In genomic region chr14:61478971-61479473, GRCh38 we compare ENCODE assay signal across 7 cellular contexts.
A peak's percentile ranks its signal among the peaks of the same experiment; 100 is the strongest.
DNase-seq lines count a peak whose midpoint lies in the region; ATAC-seq and TF ChIP-seq lines count a peak whose summit lies in the region.

No MANE protein-coding gene starts in this region.

- H3K27me3 Mint-ChIP-seq in activated CD4-positive, alpha-beta T cell treated with anti-CD3 and anti-CD28 coated beads, Interleukin-2, amount 10 ng/mL, durations not matched to agents 7 days and 5 days = no peaks in the 10 kb centered on the region

- ATAC-seq in GM19324 (IDR thresholded peaks at IDR 0.05; ENCODE audit: low FRiP score, unreplicated experiment) = peak; percentile 50
- ATAC-seq in HG02938 (IDR thresholded peaks at IDR 0.05; ENCODE audit: unreplicated experiment) = peak; percentile 46

- POLR2A ChIA-PET in activated CD4-positive, alpha-beta T cell treated with anti-CD3 and anti-CD28 coated beads, Interleukin-2, amount 10 ng/mL, durations not matched to agents 7 days and 5 days (lab: Charles Lee) = no interaction called here

- no peaks in the 10 kb centered on the region for H3K27me3 ChIP-seq in neutrophil

- peaks cover 86% of the 10 kb centered on the region for H3K4me1 Mint-ChIP-seq in activated CD4-positive, alpha-beta T cell treated with anti-CD3 and anti-CD28 coated beads, Interleukin-2, amount 10 ng/mL, durations not matched to agents 7 days and 5 days

- H3K27ac Mint-ChIP-seq in activated CD4-positive, alpha-beta T cell treated with anti-CD3 and anti-CD28 coated beads, Interleukin-2, amount 10 ng/mL, durations not matched to agents 7 days and 5 days = peak overlapping the region; percentile 93

- peaks cover 75% of the 10 kb centered on the region for H3K36me3 Mint-ChIP-seq in activated CD4-positive, alpha-beta T cell treated with anti-CD3 and anti-CD28 coated beads, Interleukin-2, amount 10 ng/mL, durations not matched to agents 7 days and 5 days (ENCODE audit: low read depth)

- H3K4me1 ChIP-seq in neutrophil (ENCODE audit: control insufficient read depth in 1 of 2, insufficient read depth in 1 of 2, low read depth in 1 of 2, low read length in 1 of 2) = peaks cover 70 to 81% of the 10 kb centered on the region in 2 experiments

- no peaks in the 10 kb centered on the region for H3K36me3 ChIP-seq in neutrophil

- peak overlapping the region; percentile 50 to 55 for H3K4me3 ChIP-seq in neutrophil (ENCODE audit: low read depth in 1 of 2, low read length in 1 of 2)

- no peaks in the 10 kb centered on the region for H3K9me3 Mint-ChIP-seq in activated CD4-positive, alpha-beta T cell treated with anti-CD3 and anti-CD28 coated beads, Interleukin-2, amount 10 ng/mL, durations not matched to agents 7 days and 5 days

- CTCF ChIA-PET in activated CD4-positive, alpha-beta T cell treated with anti-CD3 and anti-CD28 coated beads, Interleukin-2, amount 10 ng/mL, durations not matched to agents 7 days and 5 days (lab: Charles Lee) = interaction anchor here (0.7 to 3.8 kb wide), 11 partner anchors 9 to 358 kb away, joined by 3 to 16 read pairs (median 3); no protein-coding TSS in a partner anchor

- peak; percentile 49 for DNase-seq in activated CD4-positive, alpha-beta T cell treated with anti-CD3 and anti-CD28 coated beads, Interleukin-2, amount 10 ng/mL, durations not matched to agents 7 days and 5 days
- no peak for DNase-seq in NCI-H2196 treated with DMSO at 0.1 percent for 48 hours (lab: John Stamatoyannopoulos, UW; ENCODE audit: unreplicated experiment)
- DNase-seq in HK-2 (ENCODE audit: unreplicated experiment) = no peak
- no peak for DNase-seq in NCI-H187 treated with DMSO at 0.1 percent for 48 hours (lab: John Stamatoyannopoulos, UW)

- peak overlapping the region; percentile 38 for H3K4me3 Mint-ChIP-seq in activated CD4-positive, alpha-beta T cell treated with anti-CD3 and anti-CD28 coated beads, Interleukin-2, amount 10 ng/mL, durations not matched to agents 7 days and 5 days

- no peaks in the 10 kb centered on the region for H3K9me3 ChIP-seq in neutrophil

- peak overlapping the region; percentile 100 for H3K27ac ChIP-seq in neutrophil

- TF ChIP-seq CTCF in neutrophil (IDR thresholded peaks at IDR 0.05) = no peak
